7 cellular contexts compared by ENCODE assay signal in the genomic region with DNA sequence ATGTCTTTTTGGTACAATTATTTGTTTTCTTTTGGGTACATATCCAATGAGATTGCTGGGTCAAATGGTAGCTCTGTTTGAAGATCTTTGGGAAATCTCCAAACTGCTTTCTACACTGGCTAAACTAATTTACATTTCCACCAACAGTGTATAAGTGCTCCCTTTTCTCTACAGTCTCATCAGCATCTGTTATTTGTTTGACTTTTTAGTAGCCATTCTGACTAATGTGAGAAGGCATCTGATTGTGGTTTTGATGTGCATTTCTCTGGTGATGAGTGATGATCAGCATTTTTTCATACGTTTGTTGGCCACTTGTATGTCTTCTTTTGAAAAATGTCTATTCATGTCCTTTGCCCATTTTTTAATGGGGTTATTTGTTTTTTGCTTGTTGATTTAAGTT.
DNase-seq lines count a peak whose midpoint lies in the region; ATAC-seq, FAIRE-seq and TF ChIP-seq lines count a peak whose summit lies in the region.
"Not testable (repeated sequence)": the region's sequence is repeated elsewhere in the genome, so short reads cannot be mapped to it uniquely, and the experiment has no call there.

No MANE protein-coding gene starts in this region.

- H3F3A ChIP-seq in PC-3 (ENCODE audit: low read length, unreplicated experiment), result not testable (repeated sequence)

- peak; percentile 76; the same call in 1 of the 2 replicates for ATAC-seq in HCT116
- ATAC-seq in PC-3, result peak; percentile 99
- ATAC-seq in activated CD4-positive, alpha-beta T cell treated with anti-CD3 and anti-CD28 coated beads for 36 hours, result peak; percentile 21

- RAD21 ChIA-PET in HCT116 (lab: Charles Lee; ENCODE audit: low non-redundant PET in 1 of 2, low total read pairs in 2 of 2, uncharacterized antibody in 2 of 2, unreplicated experiment in 2 of 2), result not testable (repeated sequence)

- not testable (repeated sequence) for H3K36me3 ChIP-seq in BJ (ENCODE audit: control insufficient read depth, insufficient read depth, low read length); HCT116 (ENCODE audit: control insufficient read depth in 1 of 2, insufficient read depth in 2 of 2, low read length in 2 of 2); PC-3 (ENCODE audit: low read depth, low read length); bronchial epithelial cell (ENCODE audit: control insufficient read depth, insufficient read depth, low read length)

- FAIRE-seq in bronchial epithelial cell (lab: Jason Lieb, UNC), result not testable (repeated sequence)

- peaks cover 19% of the 10 kb centered on the region for H3K27me3 ChIP-seq in BJ (ENCODE audit: control insufficient read depth, insufficient read depth, low read length)
- H3K27me3 ChIP-seq in HCT116 (ENCODE audit: insufficient read depth, low read length); PC-3 (ENCODE audit: low read length); bronchial epithelial cell (ENCODE audit: control insufficient read depth, insufficient read depth, low read length): not testable (repeated sequence)

- H3K27me3 Mint-ChIP-seq in activated CD4-positive, alpha-beta T cell treated with anti-CD3 and anti-CD28 coated beads for 36 hours, result peaks cover 29% of the 10 kb centered on the region

- CTCF ChIA-PET in BJ (lab: Yijun Ruan, JAX), result interaction anchor here (0.6 to 1.0 kb wide), 2 partner anchors 8 to 1014 kb away, joined by 3 read pairs; no protein-coding TSS in a partner anchor
- CTCF ChIA-PET in HCT116 (lab: Charles Lee); PC-3 (lab: Charles Lee); activated CD4-positive, alpha-beta T cell treated with anti-CD3 and anti-CD28 coated beads for 36 hours (lab: Charles Lee): not testable (repeated sequence)

- H3K4me1 ChIP-seq in HCT116 (ENCODE audit: control insufficient read depth in 1 of 2, insufficient read depth in 2 of 2, low read length in 2 of 2), result not testable (repeated sequence)
- peaks cover 28% of the 10 kb centered on the region for H3K4me1 ChIP-seq in PC-3 (ENCODE audit: insufficient read depth, low read length)

- not testable (repeated sequence) for H2AFZ ChIP-seq in HCT116 (ENCODE audit: low read depth, low read length, poor library complexity, severe bottlenecking); PC-3 (ENCODE audit: low read length)

- not testable (repeated sequence) for H3K4me3 ChIP-seq in BJ (ENCODE audit: low read depth, low read length); HCT116 (replicated peaks in 1 of 2; ENCODE audit: low read depth in 1 of 2, low read length in 2 of 2); PC-3 (ENCODE audit: low read length); bronchial epithelial cell (ENCODE audit: low read depth, low read length); fibroblast of pulmonary artery (replicated peaks; ENCODE audit: low read depth, low read length)

- POLR2A ChIA-PET in BJ (lab: Charles Lee); HCT116 (lab: Charles Lee); PC-3 (lab: Charles Lee; ENCODE audit: unreplicated experiment): not testable (repeated sequence)
- POLR2A ChIA-PET in activated CD4-positive, alpha-beta T cell treated with anti-CD3 and anti-CD28 coated beads for 36 hours (lab: Charles Lee), result interaction anchor here (0.7 kb wide), 1 partner anchor 78 kb away, joined by 6 read pairs; no protein-coding TSS in a partner anchor

- not testable (repeated sequence) for H3K79me2 ChIP-seq in HCT116 (ENCODE audit: insufficient read depth, low read length); PC-3 (ENCODE audit: low read length)

- H3K4me2 ChIP-seq in HCT116 (ENCODE audit: low read length) (peak overlapping the region; percentile 15; the same call in 1 of the 2 replicates), PC-3 (ENCODE audit: low read length) (peak overlapping the region; percentile 45)

- H3K27ac ChIP-seq in HCT116 (ENCODE audit: low read depth, low read length), result not testable (repeated sequence)
- peak overlapping the region; percentile 57 for H3K27ac ChIP-seq in PC-3 (ENCODE audit: low read length)

- intact Hi-C loops in HCT116 (cut with micrococcal nuclease); PC-3 (cut with micrococcal nuclease); activated CD4-positive, alpha-beta T cell treated with anti-CD3 and anti-CD28 coated beads for 36 hours (cut with DNase I, micrococcal nuclease): not testable (repeated sequence)

- peaks cover 39% of the 10 kb centered on the region for H3K4me1 Mint-ChIP-seq in activated CD4-positive, alpha-beta T cell treated with anti-CD3 and anti-CD28 coated beads for 36 hours

- not testable (repeated sequence) for H3K9me3 ChIP-seq in HCT116 (ENCODE audit: control insufficient read depth in 1 of 2, insufficient read depth in 1 of 2, low read depth in 1 of 2, low read length in 2 of 2); PC-3 (ENCODE audit: low read length)

- peak; percentile 86 for DNase-seq in BJ (ENCODE audit: low read depth)
- DNase-seq in HCT116 (ENCODE audit: low read depth, low spot score), result peak; percentile 15
- peak; percentile 94 for DNase-seq in PC-3
- DNase-seq in activated CD4-positive, alpha-beta T cell treated with anti-CD3 and anti-CD28 coated beads for 36 hours, result not testable (repeated sequence)
- DNase-seq in bronchial epithelial cell (ENCODE audit: low read depth), result peak; percentile 87
- peak; percentile 63 for DNase-seq in fibroblast of pulmonary artery (ENCODE audit: low read depth)
- peak; percentile 71 for DNase-seq in myocyte (ENCODE audit: low read depth)

- H3K9me2 ChIP-seq in HCT116 (ENCODE audit: insufficient read depth); PC-3 (replicated peaks; ENCODE audit: low read length): not testable (repeated sequence)

- not testable (repeated sequence) for H4K20me1 ChIP-seq in HCT116 (ENCODE audit: insufficient read depth); PC-3 (ENCODE audit: low read length)

- H3K9ac ChIP-seq in HCT116 (ENCODE audit: low read length); PC-3 (ENCODE audit: low read length): not testable (repeated sequence)

- H3K36me3 Mint-ChIP-seq in activated CD4-positive, alpha-beta T cell treated with anti-CD3 and anti-CD28 coated beads for 36 hours (ENCODE audit: low read depth), result not testable (repeated sequence)

- TF ChIP-seq RAD21 in HCT116 (IDR thresholded peaks at IDR 0.05; ENCODE audit: low read depth), result not testable (repeated sequence)

- not testable (repeated sequence) for H3K9me3 Mint-ChIP-seq in activated CD4-positive, alpha-beta T cell treated with anti-CD3 and anti-CD28 coated beads for 36 hours (ENCODE audit: low read depth)

- not testable (repeated sequence) for BruUV-seq in HCT116 (replicated peaks; lab: Mats Ljungman, UMichigan); PC-3 (replicated peaks; lab: Mats Ljungman, UMichigan)

- TF ChIP-seq POLR2A in HCT116 (IDR thresholded peaks at IDR 0.05; ENCODE audit: borderline replicate concordance, extremely low read depth, insufficient read depth, insufficient read length), result not testable (repeated sequence)

- TF ChIP-seq CTCF in BJ (IDR thresholded peaks at IDR 0.05; ENCODE audit: insufficient read depth, low read depth, low read length); HCT116 (IDR thresholded peaks at IDR 0.05 in 2 of 3, conservative IDR thresholded peaks at IDR 0.05 in 1 of 3; ENCODE audit: borderline replicate concordance in 1 of 3, insufficient read depth in 1 of 3, low read depth in 2 of 3, low read length in 2 of 3); PC-3 (conservative IDR thresholded peaks at IDR 0.05; ENCODE audit: low read depth, low read length); bronchial epithelial cell (IDR thresholded peaks at IDR 0.05; ENCODE audit: insufficient read depth, low read length, severe bottlenecking); fibroblast of pulmonary artery (IDR thresholded peaks at IDR 0.05; ENCODE audit: low read length, missing control alignments): not testable (repeated sequence)

- H3K27ac Mint-ChIP-seq in activated CD4-positive, alpha-beta T cell treated with anti-CD3 and anti-CD28 coated beads for 36 hours, result not testable (repeated sequence)

- not testable (repeated sequence) for H3K4me3 Mint-ChIP-seq in activated CD4-positive, alpha-beta T cell treated with anti-CD3 and anti-CD28 coated beads for 36 hours

TF ChIP-seq in HCT116, 20 proteins besides CTCF, POLR2A, EP300 and RAD21:
- peak; percentile 46; the same call in 1 of the 2 replicates for TF ChIP-seq FOSL1 (IDR thresholded peaks at IDR 0.05; ENCODE audit: low read depth)

Comparison
In these comparisons a context has a peak if more than half of its experiments do, and no peak if none do; other contexts are left out.
1. ATAC-seq: peak in every context shown above with its lines; median percentile 99 in PC-3; 76 in HCT116; 21 in activated CD4-positive, alpha-beta T cell treated with anti-CD3 and anti-CD28 coated beads for 36 hours.